ENCODE assay signal across 2 cellular contexts in genomic region chr15:28664575-28664974, GRCh38. TPM values are rescaled to one million over a fixed set of nuclear protein-coding genes. Genes with fewer than 3 reads are reported as not detected.
"Had no signal": no experiment of that assay in that cellular context is flagged by ENCODE, and none has a peak within 500 bp of the region (broad histone marks: within the 10 kb centered on the region; RNA-seq: fewer than 3 reads in every experiment).

No MANE protein-coding gene starts in this region.

RNA-seq across cellular contexts. Expression of gene GOLGA8M, which starts 47.6 kb away (rescaled TPM):
- total RNA-seq: stomach, suprapubic skin had no signal
- polyA plus RNA-seq: stomach had no signal
